Comparison of ENCODE assay signal across 34 cellular contexts in the genomic region with DNA sequence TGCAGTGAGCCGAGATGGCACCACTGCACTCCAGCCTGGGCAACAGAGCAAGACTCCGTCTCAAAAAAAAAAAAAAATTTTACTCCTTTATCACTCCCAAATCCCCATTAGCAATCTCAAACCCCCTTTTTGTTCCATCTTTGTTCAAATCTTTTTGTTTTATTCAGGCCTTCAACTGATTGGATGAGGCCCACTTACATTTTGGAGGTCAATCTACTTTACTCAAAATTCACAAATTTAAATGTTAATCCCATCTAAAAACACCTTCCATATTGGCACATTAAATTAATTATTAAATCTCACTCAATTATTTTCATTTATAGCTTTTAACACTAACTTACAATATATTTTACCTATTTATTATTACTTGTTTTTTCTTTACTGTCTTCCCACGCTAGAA.
"Had no signal": no experiment of that assay in that cellular context is flagged by ENCODE, and none has a peak within 500 bp of the region (broad histone marks: within the 10 kb centered on the region; RNA-seq: fewer than 3 reads in every experiment).

No MANE protein-coding gene starts in this region.

- H3K4me3 ChIP-seq: adrenal gland, body of pancreas, breast epithelium had no signal

- FAIRE-seq: astrocyte, TTC549 had no signal

- H3K4me1 ChIP-seq: adrenal gland, breast epithelium had no signal

- H3K36me3 ChIP-seq: adrenal gland, brain microvascular endothelial cell, breast epithelium, WERI-Rb-1 had no signal

- H3K27ac Mint-ChIP-seq: activated CD4-positive, alpha-beta memory T cell treated with anti-CD3 and anti-CD28 coated beads, Interleukin-2, amount 10 ng/mL, durations not matched to agents 7 days and 5 days; activated CD4-positive, alpha-beta T cell treated with anti-CD3 and anti-CD28 coated beads for 36 hours; activated CD4-positive, alpha-beta T cell treated with anti-CD3 and anti-CD28 coated beads, Interleukin-2, amount 10 ng/mL, durations not matched to agents 7 days and 5 days; activated CD8-positive, alpha-beta memory T cell treated with anti-CD3 and anti-CD28 coated beads, Interleukin-2, amount 10 ng/mL, durations not matched to agents 7 days and 5 days; activated CD8-positive, alpha-beta T cell treated with anti-CD3 and anti-CD28 coated beads, Interleukin-2, amount 10 ng/mL, durations not matched to agents 7 days and 5 days; activated naive CD4-positive, alpha-beta T cell treated with anti-CD3 and anti-CD28 coated beads for 36 hours; activated naive CD4-positive, alpha-beta T cell treated with anti-CD3 and anti-CD28 coated beads, Interleukin-2, amount 50 U/mL, for 72 hours; activated naive CD8-positive, alpha-beta T cell treated with anti-CD3 and anti-CD28 coated beads for 36 hours; activated T-cell treated with anti-CD3 and anti-CD28 coated beads, Interleukin-2, amount 50 U/mL, for 24 hours; activated T-helper 17 cell treated with anti-CD3 and anti-CD28 coated beads, Interleukin-2, amount 50 U/mL, for 72 hours; T-cell; T-helper 17 cell; WTC11 had no signal

- ATAC-seq: activated CD4-positive, alpha-beta T cell treated with anti-CD3 and anti-CD28 coated beads for 36 hours; activated CD4-positive, CD25-positive, alpha-beta regulatory T cell treated with anti-CD3 and anti-CD28 coated beads, Interleukin-2, amount 50 U/mL, for 24 hours; activated CD8-positive, alpha-beta memory T cell treated with anti-CD3 and anti-CD28 coated beads, Interleukin-2, amount 10 ng/mL, durations not matched to agents 7 days and 5 days; activated CD8-positive, alpha-beta T cell treated with anti-CD3 and anti-CD28 coated beads, Interleukin-2, amount 10 ng/mL, durations not matched to agents 7 days and 5 days; activated naive CD4-positive, alpha-beta T cell treated with anti-CD3 and anti-CD28 coated beads, Interleukin-2, amount 50 U/mL, for 72 hours; activated T-helper 17 cell treated with anti-CD3 and anti-CD28 coated beads, Interleukin-2, amount 50 U/mL, for 72 hours; body of pancreas; T-cell; T-helper 17 cell; WTC11 had no signal

- H3K4me3 Mint-ChIP-seq: activated CD4-positive, alpha-beta memory T cell treated with anti-CD3 and anti-CD28 coated beads, Interleukin-2, amount 10 ng/mL, durations not matched to agents 7 days and 5 days; activated CD4-positive, alpha-beta T cell treated with anti-CD3 and anti-CD28 coated beads for 36 hours; activated CD4-positive, alpha-beta T cell treated with anti-CD3 and anti-CD28 coated beads, Interleukin-2, amount 10 ng/mL, durations not matched to agents 7 days and 5 days; activated CD8-positive, alpha-beta memory T cell treated with anti-CD3 and anti-CD28 coated beads, Interleukin-2, amount 10 ng/mL, durations not matched to agents 7 days and 5 days; activated CD8-positive, alpha-beta T cell treated with anti-CD3 and anti-CD28 coated beads, Interleukin-2, amount 10 ng/mL, durations not matched to agents 7 days and 5 days; activated naive CD4-positive, alpha-beta T cell treated with anti-CD3 and anti-CD28 coated beads for 36 hours; activated naive CD8-positive, alpha-beta T cell treated with anti-CD3 and anti-CD28 coated beads for 36 hours; activated T-cell treated with anti-CD3 and anti-CD28 coated beads, Interleukin-2, amount 50 U/mL, for 24 hours; activated T-helper 17 cell treated with anti-CD3 and anti-CD28 coated beads, Interleukin-2, amount 50 U/mL, for 72 hours; T-cell; T-helper 17 cell; WTC11 had no signal

- H3K27me3 ChIP-seq: adrenal gland, body of pancreas, brain microvascular endothelial cell, breast epithelium had no signal

- H3K9me3 Mint-ChIP-seq: activated naive CD4-positive, alpha-beta T cell treated with anti-CD3 and anti-CD28 coated beads for 36 hours; activated naive CD4-positive, alpha-beta T cell treated with anti-CD3 and anti-CD28 coated beads, Interleukin-2, amount 50 U/mL, for 72 hours; activated naive CD8-positive, alpha-beta T cell treated with anti-CD3 and anti-CD28 coated beads for 36 hours; activated T-cell treated with anti-CD3 and anti-CD28 coated beads, Interleukin-2, amount 50 U/mL, for 24 hours; activated T-helper 17 cell treated with anti-CD3 and anti-CD28 coated beads, Interleukin-2, amount 50 U/mL, for 72 hours had no signal

- H3K36me3 Mint-ChIP-seq: activated CD8-positive, alpha-beta memory T cell treated with anti-CD3 and anti-CD28 coated beads, Interleukin-2, amount 10 ng/mL, durations not matched to agents 7 days and 5 days; activated naive CD8-positive, alpha-beta T cell treated with anti-CD3 and anti-CD28 coated beads for 36 hours; T-cell had no signal

- H3K27ac ChIP-seq: adrenal gland, brain microvascular endothelial cell, breast epithelium, WERI-Rb-1 had no signal

- DNase-seq: activated CD4-positive, alpha-beta memory T cell treated with anti-CD3 and anti-CD28 coated beads, Interleukin-2, amount 10 ng/mL, durations not matched to agents 7 days and 5 days; activated CD4-positive, alpha-beta T cell treated with anti-CD3 and anti-CD28 coated beads for 1 hour; activated CD4-positive, alpha-beta T cell treated with anti-CD3 and anti-CD28 coated beads for 36 hours; activated CD4-positive, alpha-beta T cell treated with anti-CD3 and anti-CD28 coated beads for 48 hours; activated CD4-positive, alpha-beta T cell treated with anti-CD3 and anti-CD28 coated beads, Interleukin-2, amount 10 ng/mL, durations not matched to agents 7 days and 5 days; activated CD4-positive, alpha-beta T cell treated with anti-CD3 and anti-CD28 coated beads, Interleukin-2, amount 50 U/mL, for 48 hours; activated CD4-positive, CD25-positive, alpha-beta regulatory T cell; activated CD8-positive, alpha-beta memory T cell treated with anti-CD3 and anti-CD28 coated beads for 24 hours; activated CD8-positive, alpha-beta memory T cell treated with anti-CD3 and anti-CD28 coated beads, Interleukin-2, amount 10 ng/mL, durations not matched to agents 7 days and 5 days; activated CD8-positive, alpha-beta T cell treated with anti-CD3 and anti-CD28 coated beads, Interleukin-2, amount 10 ng/mL, durations not matched to agents 7 days and 5 days; activated effector memory CD4-positive, alpha-beta T cell treated with anti-CD3 and anti-CD28 coated beads, Interleukin-2, amount 50 U/mL, for 16 hours; activated gamma-delta T cell treated with Interleukin-2 at 50 U/mL for 16 hours; activated naive CD4-positive, alpha-beta T cell; activated naive CD4-positive, alpha-beta T cell treated with anti-CD3 and anti-CD28 coated beads for 36 hours; activated naive CD4-positive, alpha-beta T cell treated with anti-CD3 and anti-CD28 coated beads, Interleukin-2, amount 50 U/mL, for 16 hours; activated naive CD8-positive, alpha-beta T cell treated with anti-CD3 and anti-CD28 coated beads for 36 hours; activated T-cell treated with anti-CD3 and anti-CD28 coated beads, Interleukin-2, amount 50 U/mL, for 24 hours; activated T-cell treated with anti-CD3 and anti-CD28 coated beads, Interleukin-2, amount 50 U/mL, for 48 hours; adrenal gland; amniotic stem cell; aorta; body of pancreas; brain microvascular endothelial cell; central memory CD4-positive, alpha-beta T cell; T-cell; T-helper 17 cell; WERI-Rb-1 had no signal

- H3K4me1 Mint-ChIP-seq: activated CD4-positive, alpha-beta memory T cell treated with anti-CD3 and anti-CD28 coated beads, Interleukin-2, amount 10 ng/mL, durations not matched to agents 7 days and 5 days; activated CD4-positive, alpha-beta T cell treated with anti-CD3 and anti-CD28 coated beads for 36 hours; activated CD4-positive, alpha-beta T cell treated with anti-CD3 and anti-CD28 coated beads, Interleukin-2, amount 10 ng/mL, durations not matched to agents 7 days and 5 days; activated CD8-positive, alpha-beta memory T cell treated with anti-CD3 and anti-CD28 coated beads, Interleukin-2, amount 10 ng/mL, durations not matched to agents 7 days and 5 days; activated naive CD8-positive, alpha-beta T cell treated with anti-CD3 and anti-CD28 coated beads for 36 hours; activated T-helper 17 cell treated with anti-CD3 and anti-CD28 coated beads, Interleukin-2, amount 50 U/mL, for 72 hours; T-cell; T-helper 17 cell; WTC11 had no signal

- H3K9me3 ChIP-seq: adrenal gland had no signal

- H3K27me3 Mint-ChIP-seq: activated CD4-positive, alpha-beta T cell treated with anti-CD3 and anti-CD28 coated beads for 36 hours; activated CD8-positive, alpha-beta memory T cell treated with anti-CD3 and anti-CD28 coated beads, Interleukin-2, amount 10 ng/mL, durations not matched to agents 7 days and 5 days; activated naive CD8-positive, alpha-beta T cell treated with anti-CD3 and anti-CD28 coated beads for 36 hours; activated T-cell treated with anti-CD3 and anti-CD28 coated beads, Interleukin-2, amount 50 U/mL, for 24 hours; activated T-helper 17 cell treated with anti-CD3 and anti-CD28 coated beads, Interleukin-2, amount 50 U/mL, for 72 hours; T-helper 17 cell had no signal
